Comparison of ENCODE assay signal across 8 cellular contexts in genomic region chr18:43277164-43277600, GRCh38. TPM values are rescaled to one million over a fixed set of nuclear protein-coding genes. Genes with fewer than 3 reads are reported as not detected.
A peak's percentile ranks its signal among the peaks of the same experiment; 100 is the strongest.
DNase-seq lines count a peak whose midpoint lies in the region; ATAC-seq and FAIRE-seq lines count a peak whose summit lies in the region.

Gene SYT4 (minus strand): TSS chr18:43277490. CDS start chr18:43277281, 209 bp downstream.

- H3K9me3 ChIP-seq in endocrine pancreas (ENCODE audit: control insufficient read depth, low read length): no peaks in the 10 kb centered on the region

- no peak within 1 kb of the TSS for H3K4me3 Mint-ChIP-seq in activated T-cell treated with anti-CD3 and anti-CD28 coated beads, Interleukin-2, amount 50 U/mL, for 4 hours

- H3K27me3 Mint-ChIP-seq in activated T-cell treated with anti-CD3 and anti-CD28 coated beads, Interleukin-2, amount 50 U/mL, for 4 hours (ENCODE audit: low read depth): peaks cover 6% of the 10 kb centered on the region

- no peaks in the 10 kb centered on the region for H3K4me1 Mint-ChIP-seq in activated T-cell treated with anti-CD3 and anti-CD28 coated beads, Interleukin-2, amount 50 U/mL, for 4 hours (ENCODE audit: low read depth)

- DNase-seq in H4 (ENCODE audit: low spot score) (peak; percentile 12), NCI-H510A (lab: John Stamatoyannopoulos, UW) (peak; percentile 89), middle frontal gyrus (ENCODE audit: extremely low spot score, low spot score) (peak; percentile 69), GM19239 (ENCODE audit: insufficient read length, low spot score) (no peak)
- DNase-seq in activated naive CD4-positive, alpha-beta T cell (lab: John Stamatoyannopoulos, UW): no peak
- DNase-seq in activated T-cell treated with anti-CD3 and anti-CD28 coated beads, Interleukin-2, amount 50 U/mL, for 4 hours: no peak

- H3K36me3 Mint-ChIP-seq in activated T-cell treated with anti-CD3 and anti-CD28 coated beads, Interleukin-2, amount 50 U/mL, for 4 hours (ENCODE audit: insufficient read depth): no peaks in the 10 kb centered on the region

- no peaks in the 10 kb centered on the region for H3K36me3 ChIP-seq in endocrine pancreas (ENCODE audit: control insufficient read depth, insufficient read depth, low read length)

- H3K27me3 ChIP-seq in endocrine pancreas (ENCODE audit: control insufficient read depth, insufficient read depth, low read length): no peaks in the 10 kb centered on the region

- H3K4me1 ChIP-seq in endocrine pancreas (ENCODE audit: control insufficient read depth, insufficient read depth, low read length): peaks cover 35% of the 10 kb centered on the region

- ATAC-seq in HG02759 (IDR thresholded peaks at IDR 0.05; ENCODE audit: unreplicated experiment): no peak
- ATAC-seq in activated T-cell treated with anti-CD3 and anti-CD28 coated beads, Interleukin-2, amount 50 U/mL, for 4 hours: no peak

- peak within 1 kb of the TSS; percentile 100 for H3K4me3 ChIP-seq in endocrine pancreas (ENCODE audit: control insufficient read depth, insufficient read depth, low read length)

- no peaks in the 10 kb centered on the region for H3K9me3 Mint-ChIP-seq in activated T-cell treated with anti-CD3 and anti-CD28 coated beads, Interleukin-2, amount 50 U/mL, for 4 hours

- H3K9ac ChIP-seq in endocrine pancreas (ENCODE audit: control insufficient read depth, insufficient read depth, low read length): peak within 1 kb of the TSS; percentile 95

- FAIRE-seq in GM19239 (lab: Jason Lieb, UNC): no peak

RNA-seq across cellular contexts. Expression of gene SYT4, which starts in this region (rescaled TPM):
- 0.37 and 0.92 TPM in 2 replicates for total RNA-seq in H4 (2014; rRNA removed; shearing (Covaris generic))
- total RNA-seq in activated T-cell treated with anti-CD3 and anti-CD28 coated beads, Interleukin-2, amount 50 U/mL, for 4 hours: not detected

Comparison
In these comparisons a context has a peak if more than half of its experiments do, and no peak if none do; other contexts are left out.
1. Peak in DNase-seq in H4; RNA of the gene not detected or under 1 TPM.
2. DNase-seq: peak in NCI-H510A (single experiment) and middle frontal gyrus (single experiment); none in activated naive CD4-positive, alpha-beta T cell (0 of 4), activated T-cell treated with anti-CD3 and anti-CD28 coated beads, Interleukin-2, amount 50 U/mL, for 4 hours (single experiment) and GM19239 (single experiment).